ENCODE assay signal across 13 cellular contexts in genomic region chr10:71754562-71754961, GRCh38. TPM values are rescaled to one million over a fixed set of nuclear protein-coding genes. Genes with fewer than 3 reads are reported as not detected.
DNase-seq lines count a peak whose midpoint lies in the region; ATAC-seq and TF ChIP-seq lines count a peak whose summit lies in the region.
"Had no signal": no experiment of that assay in that cellular context is flagged by ENCODE, and none has a peak within 500 bp of the region (broad histone marks: within the 10 kb centered on the region; RNA-seq: fewer than 3 reads in every experiment).

No MANE protein-coding gene starts in this region.

- no peak overlapping the region for H4K5ac ChIP-seq in IMR-90 (ENCODE audit: low read depth, low read length)

- no peak overlapping the region for H2BK5ac ChIP-seq in IMR-90 (ENCODE audit: low read depth, low read length, poor library complexity, severe bottlenecking)

- H3K18ac ChIP-seq in IMR-90 (ENCODE audit: low read depth, low read length) = no peak overlapping the region

- no peak overlapping the region for H3K4ac ChIP-seq in IMR-90 (ENCODE audit: low read depth, low read length)

- peaks cover 44% of the 10 kb centered on the region for H3K36me3 Mint-ChIP-seq in activated naive CD8-positive, alpha-beta T cell treated with anti-CD3 and anti-CD28 coated beads for 36 hours

- H2BK15ac ChIP-seq in IMR-90 (ENCODE audit: low read depth, low read length) = no peak overlapping the region

- intact Hi-C loops in IMR-90 (cut with micrococcal nuclease) = no loop called here
- intact Hi-C loops in psoas muscle (cut with DNase I) = no loop called here

- DNase-seq in IMR-90 = no peak
- DNase-seq in activated naive CD8-positive, alpha-beta T cell treated with anti-CD3 and anti-CD28 coated beads for 36 hours = no peak
- no peak for DNase-seq in psoas muscle
- DNase-seq in midbrain (lab: John Stamatoyannopoulos, UW) = no peak
- DNase-seq in NCI-H69 (lab: John Stamatoyannopoulos, UW) = no peak
- DNase-seq: activated CD8-positive, alpha-beta memory T cell treated with anti-CD3 and anti-CD28 coated beads, Interleukin-2, amount 10 ng/mL, durations not matched to agents 7 days and 5 days; NCI-H1436 treated with DMSO at 0.1 percent for 48 hours; NCI-H82 had no signal

- dilution Hi-C loops in IMR-90 (cut with HindIII; ENCODE audit: low sequenced_read_pairs, unreplicated experiment) = no loop called here

- H3K79me1 ChIP-seq in IMR-90 (ENCODE audit: low read depth in 1 of 2, low read length in 2 of 2) = no peaks in the 10 kb centered on the region

- in situ Hi-C loops in IMR-90 (cut with MboI; ENCODE audit: low sequenced_read_pairs) = no loop called here

- no peak overlapping the region for H4K8ac ChIP-seq in IMR-90 (ENCODE audit: low read depth in 2 of 2, low read length in 2 of 2)

- ATAC-seq in IMR-90 (ENCODE audit: low read depth) = no peak
- no peak for ATAC-seq in psoas muscle
- ATAC-seq in HG03159 (IDR thresholded peaks at IDR 0.05; ENCODE audit: unreplicated experiment) = no peak
- ATAC-seq: activated CD8-positive, alpha-beta memory T cell treated with anti-CD3 and anti-CD28 coated beads, Interleukin-2, amount 10 ng/mL, durations not matched to agents 7 days and 5 days; sciatic nerve had no signal

- no peak overlapping the region for H2BK120ac ChIP-seq in IMR-90 (ENCODE audit: low read depth, low read length)

- WGBS in IMR-90 (ENCODE audit: extremely low coverage in 2 of 2, insufficient read length in 1 of 2), 2 experiments = no CpG with 5 or more reads among the region's 3 CpGs
- 81 to 90% (median 81%) methylated on average over 3 of the region's 3 CpGs for WGBS in psoas muscle, 3 donors

- peaks cover 14% of the 10 kb centered on the region; the same call in 1 of the 2 replicates for H3K9me1 ChIP-seq in IMR-90 (ENCODE audit: insufficient read depth, low read length)

- H4K20me1 ChIP-seq in BLaER1 = no peaks in the 10 kb centered on the region
- no peaks in the 10 kb centered on the region for H4K20me1 ChIP-seq in IMR-90 (ENCODE audit: insufficient read depth, low read length)

- BruUV-seq in IMR-90 (replicated peaks; lab: Mats Ljungman, UMichigan) = no TSS peak

- H2BK20ac ChIP-seq in IMR-90 (ENCODE audit: low read depth, low read length) = no peak overlapping the region

- H3K23ac ChIP-seq in IMR-90 (ENCODE audit: low read depth, low read length) = no peak overlapping the region

- no peak overlapping the region for H3K56ac ChIP-seq in IMR-90 (ENCODE audit: extremely low read depth, insufficient read depth, low read length)

- POLR2A ChIA-PET in IMR-90 (lab: Charles Lee; ENCODE audit: unreplicated experiment) = no interaction called here

- H2AFZ ChIP-seq in IMR-90 (replicated peaks; ENCODE audit: low read length, poor library complexity) = no peak overlapping the region

- no peak overlapping the region for H3K4me3 Mint-ChIP-seq in activated naive CD8-positive, alpha-beta T cell treated with anti-CD3 and anti-CD28 coated beads for 36 hours
- H3K4me3 Mint-ChIP-seq: activated CD8-positive, alpha-beta memory T cell treated with anti-CD3 and anti-CD28 coated beads, Interleukin-2, amount 10 ng/mL, durations not matched to agents 7 days and 5 days; T-helper 1 cell treated with Interleukin-12 subunit alpha and Interleukin-12 subunit beta and Interleukin-4 antibody, amounts not matched to agents 30 μg/mL and 1 μg/mL, for 36 hours had no signal

- peaks cover 94% of the 10 kb centered on the region for H3K4me1 Mint-ChIP-seq in activated naive CD8-positive, alpha-beta T cell treated with anti-CD3 and anti-CD28 coated beads for 36 hours

- no peaks in the 10 kb centered on the region for H3K9me3 Mint-ChIP-seq in activated naive CD8-positive, alpha-beta T cell treated with anti-CD3 and anti-CD28 coated beads for 36 hours
- H3K9me3 Mint-ChIP-seq: T-helper 1 cell treated with Interleukin-12 subunit alpha and Interleukin-12 subunit beta and Interleukin-4 antibody, amounts not matched to agents 30 μg/mL and 1 μg/mL, for 36 hours had no signal

- H3K9ac ChIP-seq in BLaER1 (no peak overlapping the region), IMR-90 (ENCODE audit: low read depth, low read length) (no peak overlapping the region), mucosa of stomach (ENCODE audit: low read length) (peak overlapping the region; percentile 20)

- no peak overlapping the region for H2AK9ac ChIP-seq in IMR-90 (replicated peaks; ENCODE audit: low read depth, low read length, poor library complexity)

- H3K27ac Mint-ChIP-seq in activated naive CD8-positive, alpha-beta T cell treated with anti-CD3 and anti-CD28 coated beads for 36 hours = peak overlapping the region; percentile 84
- H3K27ac Mint-ChIP-seq: activated CD8-positive, alpha-beta memory T cell treated with anti-CD3 and anti-CD28 coated beads, Interleukin-2, amount 10 ng/mL, durations not matched to agents 7 days and 5 days had no signal

- TF ChIP-seq CTCF in IMR-90 (conservative IDR thresholded peaks at IDR 0.05; ENCODE audit: low read depth, low read length) (no peak), psoas muscle (IDR thresholded peaks at IDR 0.05) (no peak)

- H3K14ac ChIP-seq in IMR-90 (replicated peaks; ENCODE audit: low read depth, low read length) = no peak overlapping the region

- no peak overlapping the region for H4K91ac ChIP-seq in IMR-90 (ENCODE audit: insufficient read depth, low read depth, low read length)

- no peak overlapping the region for H3K27ac ChIP-seq in BLaER1
- H3K27ac ChIP-seq in IMR-90 (ENCODE audit: insufficient read depth, low read length) = no peak overlapping the region
- no peak overlapping the region for H3K27ac ChIP-seq in psoas muscle

- H3K9me3 ChIP-seq in BLaER1 (no peaks in the 10 kb centered on the region), IMR-90 (ENCODE audit: control insufficient read depth, insufficient read depth, low read length) (no peaks in the 10 kb centered on the region), mucosa of stomach (ENCODE audit: control insufficient read depth, low read length) (no peaks in the 10 kb centered on the region), psoas muscle (no peaks in the 10 kb centered on the region)

- H3K4me3 ChIP-seq in BLaER1 (no peak overlapping the region), IMR-90 (ENCODE audit: insufficient read depth, low read depth, low read length) (no peak overlapping the region), mucosa of stomach (ENCODE audit: low read length) (no peak overlapping the region), psoas muscle (no peak overlapping the region)

- H3K36me3 ChIP-seq in BLaER1 = no peaks in the 10 kb centered on the region
- peaks cover 10% of the 10 kb centered on the region; the same call in 1 of the 2 replicates for H3K36me3 ChIP-seq in IMR-90 (ENCODE audit: control insufficient read depth, insufficient read depth, low read length)
- H3K36me3 ChIP-seq in mucosa of stomach (ENCODE audit: control insufficient read depth, insufficient read depth, low read length) = peaks cover 28% of the 10 kb centered on the region
- H3K36me3 ChIP-seq in psoas muscle (ENCODE audit: insufficient read depth in 1 of 2, low read depth in 1 of 2) = peaks cover 0 to 31% of the 10 kb centered on the region in 2 donors

- H3K4me1 ChIP-seq in BLaER1 (peaks cover 84% of the 10 kb centered on the region), IMR-90 (ENCODE audit: control insufficient read depth, insufficient read depth, low read length) (peaks cover 10% of the 10 kb centered on the region; the same call in 1 of the 2 replicates), mucosa of stomach (ENCODE audit: control insufficient read depth, insufficient read depth, low read length) (peaks cover 35% of the 10 kb centered on the region), psoas muscle (peaks cover 66% of the 10 kb centered on the region)

- H3K4me2 ChIP-seq in BLaER1 = peak overlapping the region; percentile 95
- H3K4me2 ChIP-seq in IMR-90 (ENCODE audit: low read depth, low read length) = no peak overlapping the region

- no peak for TF ChIP-seq RAD21 in IMR-90 (IDR thresholded peaks at IDR 0.05; ENCODE audit: low read length)

- H2AK5ac ChIP-seq in IMR-90 (ENCODE audit: low read depth, low read length) = no peak overlapping the region

- CTCF ChIA-PET in IMR-90 (lab: Yijun Ruan, JAX) = no interaction called here

- no peaks in the 10 kb centered on the region for H3K27me3 Mint-ChIP-seq in activated naive CD8-positive, alpha-beta T cell treated with anti-CD3 and anti-CD28 coated beads for 36 hours
- H3K27me3 Mint-ChIP-seq: activated CD8-positive, alpha-beta memory T cell treated with anti-CD3 and anti-CD28 coated beads, Interleukin-2, amount 10 ng/mL, durations not matched to agents 7 days and 5 days had no signal

- no peak for TF ChIP-seq POLR2A in IMR-90 (IDR thresholded peaks at IDR 0.05; ENCODE audit: low read depth, low read length)

- H3K27me3 ChIP-seq in BLaER1 = peaks cover 3% of the 10 kb centered on the region; the same call in 1 of the 2 replicates
- H3K27me3 ChIP-seq in IMR-90 (ENCODE audit: control insufficient read depth, insufficient read depth, low read length) = peaks cover 3% of the 10 kb centered on the region
- no peaks in the 10 kb centered on the region for H3K27me3 ChIP-seq in mucosa of stomach (ENCODE audit: control insufficient read depth, insufficient read depth, low read length)
- H3K27me3 ChIP-seq in psoas muscle (ENCODE audit: insufficient read depth in 3 of 3, low read length in 2 of 3) = no peaks in the 10 kb centered on the region

TF ChIP-seq in IMR-90, 13 proteins besides CTCF, POLR2A, EP300 and RAD21 (continues in another document):
- TF ChIP-seq CEBPB (IDR thresholded peaks at IDR 0.05; ENCODE audit: low read depth, low read length) = peak; percentile 69

RNA-seq across cellular contexts. Expression of gene VSIR, which starts 18.8 kb away (rescaled TPM):
- 5.0 and 5.3 TPM in 2 replicates for total RNA-seq in IMR-90 (2012; rRNA removed)
- 23.8 and 25.1 TPM in 2 replicates for polyA plus RNA-seq in IMR-90 (2012; rRNA removed)
- polyA plus RNA-seq in IMR-90 (2012; cell fraction: cytosol; rRNA removed) = 17.6 and 24.1 TPM in 2 replicates
- 10.6 and 25.6 TPM in 2 replicates for polyA plus RNA-seq in IMR-90 (2012; cell fraction: nucleus; rRNA removed; ENCODE audit: low replicate concordance)
- 10 to 100 TPM; 41.4 to 47.3 TPM for total RNA-seq in activated naive CD8-positive, alpha-beta T cell treated with anti-CD3 and anti-CD28 coated beads for 36 hours
- 10 to 100 TPM; 12.5 to 20.4 (median 15.9) TPM for total RNA-seq in psoas muscle
- 10 to 100 TPM; 14.8 to 21.8 (median 19.0) TPM for polyA plus RNA-seq in psoas muscle

RNA-seq across cellular contexts. Expression of gene C10orf105, which starts 35.0 kb away (rescaled TPM):
- total RNA-seq in IMR-90 (2012; rRNA removed) (under 0.01 TPM in 1 of 2 replicates, not detected in the other), psoas muscle (not detected)
- polyA plus RNA-seq in IMR-90 (2012; rRNA removed) (not detected in 2 replicates), psoas muscle (under 1 TPM; 0.01 to 0.03 (median 0.03) TPM)
- not detected in 2 replicates for polyA plus RNA-seq in IMR-90 (2012; cell fraction: cytosol; rRNA removed)
- not detected in 2 replicates for polyA plus RNA-seq in IMR-90 (2012; cell fraction: nucleus; rRNA removed; ENCODE audit: low replicate concordance)
- under 1 TPM; 0.24 to 0.41 TPM for total RNA-seq in activated naive CD8-positive, alpha-beta T cell treated with anti-CD3 and anti-CD28 coated beads for 36 hours
